Comparison of ENCODE assay signal across 1 cellular context in the genomic region with DNA sequence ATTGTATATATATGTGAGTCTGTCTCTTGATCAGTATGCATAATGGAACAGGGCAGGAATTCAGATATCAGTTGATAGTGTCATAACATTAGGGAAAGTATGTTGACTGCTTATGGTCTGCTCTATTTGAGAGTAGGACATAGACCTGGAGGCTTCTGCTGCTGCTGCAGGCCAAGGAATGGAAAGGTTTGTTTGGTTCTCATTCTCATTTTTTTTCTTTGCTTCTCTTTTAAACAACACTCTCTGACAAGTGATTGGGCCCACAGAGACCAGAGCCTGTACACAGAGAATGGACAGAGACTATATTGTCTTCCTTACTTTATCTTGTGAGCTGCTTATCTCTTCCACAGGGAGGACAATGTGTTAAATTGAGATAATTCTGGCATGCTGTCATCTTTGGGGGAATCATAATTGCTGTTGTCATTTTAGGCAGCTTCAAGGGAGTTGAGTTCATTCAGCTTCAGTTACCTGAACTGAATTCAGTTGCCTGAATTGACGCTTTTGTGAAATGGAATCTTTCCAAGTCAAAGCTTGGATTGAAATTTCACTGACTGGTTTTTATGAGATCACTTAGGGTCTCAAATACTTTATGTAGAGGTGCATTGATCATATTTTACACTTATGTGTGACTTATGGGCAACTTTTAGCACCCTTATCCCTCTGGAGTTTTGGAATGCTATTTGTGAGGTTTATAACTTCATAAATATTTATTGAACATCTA.
TF ChIP-seq lines count a peak whose summit lies in the region.

No MANE protein-coding gene starts in this region.

TF ChIP-seq in K562, 482 proteins besides CTCF, POLR2A, EP300 and RAD21 (continued from another document and continues in another):
- TF ChIP-seq, protein P1, sequence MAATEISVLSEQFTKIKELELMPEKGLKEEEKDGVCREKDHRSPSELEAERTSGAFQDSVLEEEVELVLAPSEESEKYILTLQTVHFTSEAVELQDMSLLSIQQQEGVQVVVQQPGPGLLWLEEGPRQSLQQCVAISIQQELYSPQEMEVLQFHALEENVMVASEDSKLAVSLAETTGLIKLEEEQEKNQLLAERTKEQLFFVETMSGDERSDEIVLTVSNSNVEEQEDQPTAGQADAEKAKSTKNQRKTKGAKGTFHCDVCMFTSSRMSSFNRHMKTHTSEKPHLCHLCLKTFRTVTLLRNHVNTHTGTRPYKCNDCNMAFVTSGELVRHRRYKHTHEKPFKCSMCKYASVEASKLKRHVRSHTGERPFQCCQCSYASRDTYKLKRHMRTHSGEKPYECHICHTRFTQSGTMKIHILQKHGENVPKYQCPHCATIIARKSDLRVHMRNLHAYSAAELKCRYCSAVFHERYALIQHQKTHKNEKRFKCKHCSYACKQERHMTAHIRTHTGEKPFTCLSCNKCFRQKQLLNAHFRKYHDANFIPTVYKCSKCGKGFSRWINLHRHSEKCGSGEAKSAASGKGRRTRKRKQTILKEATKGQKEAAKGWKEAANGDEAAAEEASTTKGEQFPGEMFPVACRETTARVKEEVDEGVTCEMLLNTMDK (IDR thresholded peaks at IDR 0.05; ENCODE audit: borderline replicate concordance, insufficient read depth, low read depth, low read length, poor library complexity, severe bottlenecking): no peak
- TF ChIP-seq, protein P2, sequence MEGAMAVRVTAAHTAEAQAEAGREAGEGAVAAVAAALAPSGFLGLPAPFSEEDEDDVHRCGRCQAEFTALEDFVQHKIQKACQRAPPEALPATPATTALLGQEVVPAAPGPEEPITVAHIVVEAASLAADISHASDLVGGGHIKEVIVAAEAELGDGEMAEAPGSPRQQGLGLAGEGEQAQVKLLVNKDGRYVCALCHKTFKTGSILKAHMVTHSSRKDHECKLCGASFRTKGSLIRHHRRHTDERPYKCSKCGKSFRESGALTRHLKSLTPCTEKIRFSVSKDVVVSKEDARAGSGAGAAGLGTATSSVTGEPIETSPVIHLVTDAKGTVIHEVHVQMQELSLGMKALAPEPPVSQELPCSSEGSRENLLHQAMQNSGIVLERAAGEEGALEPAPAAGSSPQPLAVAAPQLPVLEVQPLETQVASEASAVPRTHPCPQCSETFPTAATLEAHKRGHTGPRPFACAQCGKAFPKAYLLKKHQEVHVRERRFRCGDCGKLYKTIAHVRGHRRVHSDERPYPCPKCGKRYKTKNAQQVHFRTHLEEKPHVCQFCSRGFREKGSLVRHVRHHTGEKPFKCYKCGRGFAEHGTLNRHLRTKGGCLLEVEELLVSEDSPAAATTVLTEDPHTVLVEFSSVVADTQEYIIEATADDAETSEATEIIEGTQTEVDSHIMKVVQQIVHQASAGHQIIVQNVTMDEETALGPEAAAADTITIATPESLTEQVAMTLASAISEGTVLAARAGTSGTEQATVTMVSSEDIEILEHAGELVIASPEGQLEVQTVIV (CRISPR knock-in tag; IDR thresholded peaks at IDR 0.05; ENCODE audit: borderline replicate concordance): no peak
- TF ChIP-seq HLTF (IDR thresholded peaks at IDR 0.05) (no peak), PPARD (CRISPR knock-in tag; IDR thresholded peaks at IDR 0.05) (no peak), STAT5A (IDR thresholded peaks at IDR 0.05; ENCODE audit: borderline replicate concordance, low read length) (peak; percentile 93), ZNF561 (CRISPR knock-in tag; conservative IDR thresholded peaks at IDR 0.05) (no peak), ARID1B (IDR thresholded peaks at IDR 0.05) (peak; percentile 100), CCNT2 (IDR thresholded peaks at IDR 0.05; ENCODE audit: borderline replicate concordance, extremely low read depth, insufficient read length, low read depth, low read length) (peak; percentile 96), KLF13 (tag; IDR thresholded peaks at IDR 0.05; ENCODE audit: borderline replicate concordance, low read depth) (no peak), POLR2B (IDR thresholded peaks at IDR 0.05; ENCODE audit: low read depth, partially characterized antibody) (no peak), SIN3A (IDR thresholded peaks at IDR 0.05; ENCODE audit: borderline replicate concordance in 2 of 2, control insufficient read depth in 1 of 2, low read depth in 2 of 2, low read length in 2 of 2) (no peak), NCOA2 (IDR thresholded peaks at IDR 0.05; ENCODE audit: partially characterized antibody in 2 of 2) (peak; percentile 59 to 83), MBD2 (IDR thresholded peaks at IDR 0.05; ENCODE audit: borderline replicate concordance, low read depth) (peak; percentile 90), ZNF316 (IDR thresholded peaks at IDR 0.05) (no peak), SREBF2 (CRISPR knock-in tag; IDR thresholded peaks at IDR 0.05) (no peak), DPF2 (IDR thresholded peaks at IDR 0.05) (peak; percentile 100), ZNF134 (CRISPR knock-in tag; conservative IDR thresholded peaks at IDR 0.05) (no peak), ESRRA (IDR thresholded peaks at IDR 0.05; ENCODE audit: borderline replicate concordance, low read depth) (0 out of 2 replicates have a peak, but pooled peaks have one; percentile 30), ZNF24 (IDR thresholded peaks at IDR 0.05) (no peak), PHF8 (IDR thresholded peaks at IDR 0.05; ENCODE audit: borderline replicate concordance, low read length) (no peak), ZNF785 (CRISPR knock-in tag; IDR thresholded peaks at IDR 0.05) (no peak), MAFG (tag; conservative IDR thresholded peaks at IDR 0.05) (peak; percentile 41; the same call in 1 of the 2 replicates), TRIM24 (IDR thresholded peaks at IDR 0.05) (peak; percentile 82 to 93), ARID2 (IDR thresholded peaks at IDR 0.05) (no peak), STAG1 (CRISPR knock-in tag; IDR thresholded peaks at IDR 0.05; ENCODE audit: borderline replicate concordance) (no peak), SRSF9 (IDR thresholded peaks at IDR 0.05; ENCODE audit: borderline replicate concordance, low read depth, low read length) (no peak), PHB2 (IDR thresholded peaks at IDR 0.05; ENCODE audit: low read depth) (peak; percentile 85), NR3C1 (CRISPR knock-in tag; IDR thresholded peaks at IDR 0.05) (no peak), TAL1 (IDR thresholded peaks at IDR 0.05) (peak; percentile 98), GATA2 (CRISPR knock-in tag; IDR thresholded peaks at IDR 0.05) (peak; percentile 98), ZNF124 (CRISPR knock-in tag; IDR thresholded peaks at IDR 0.05) (no peak), EP400 (IDR thresholded peaks at IDR 0.05) (peak; percentile 61), MEF2D (tag; conservative IDR thresholded peaks at IDR 0.05; ENCODE audit: low read depth) (peak; percentile 81), MAFK (IDR thresholded peaks at IDR 0.05; ENCODE audit: low read length) (peak; percentile 38; the same call in 1 of the 2 replicates)
- TF ChIP-seq, protein P3, sequence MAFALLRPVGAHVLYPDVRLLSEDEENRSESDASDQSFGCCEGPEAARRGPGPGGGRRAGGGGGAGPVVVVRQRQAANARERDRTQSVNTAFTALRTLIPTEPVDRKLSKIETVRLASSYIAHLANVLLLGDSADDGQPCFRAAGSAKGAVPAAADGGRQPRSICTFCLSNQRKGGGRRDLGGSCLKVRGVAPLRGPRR (CRISPR knock-in tag; IDR thresholded peaks at IDR 0.05): 0 out of 2 replicates have a peak, but pooled peaks have one; percentile 7
- TF ChIP-seq, protein P4, sequence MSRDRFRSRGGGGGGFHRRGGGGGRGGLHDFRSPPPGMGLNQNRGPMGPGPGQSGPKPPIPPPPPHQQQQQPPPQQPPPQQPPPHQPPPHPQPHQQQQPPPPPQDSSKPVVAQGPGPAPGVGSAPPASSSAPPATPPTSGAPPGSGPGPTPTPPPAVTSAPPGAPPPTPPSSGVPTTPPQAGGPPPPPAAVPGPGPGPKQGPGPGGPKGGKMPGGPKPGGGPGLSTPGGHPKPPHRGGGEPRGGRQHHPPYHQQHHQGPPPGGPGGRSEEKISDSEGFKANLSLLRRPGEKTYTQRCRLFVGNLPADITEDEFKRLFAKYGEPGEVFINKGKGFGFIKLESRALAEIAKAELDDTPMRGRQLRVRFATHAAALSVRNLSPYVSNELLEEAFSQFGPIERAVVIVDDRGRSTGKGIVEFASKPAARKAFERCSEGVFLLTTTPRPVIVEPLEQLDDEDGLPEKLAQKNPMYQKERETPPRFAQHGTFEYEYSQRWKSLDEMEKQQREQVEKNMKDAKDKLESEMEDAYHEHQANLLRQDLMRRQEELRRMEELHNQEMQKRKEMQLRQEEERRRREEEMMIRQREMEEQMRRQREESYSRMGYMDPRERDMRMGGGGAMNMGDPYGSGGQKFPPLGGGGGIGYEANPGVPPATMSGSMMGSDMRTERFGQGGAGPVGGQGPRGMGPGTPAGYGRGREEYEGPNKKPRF (IDR thresholded peaks at IDR 0.05; ENCODE audit: low read depth, low read length): no peak
- TF ChIP-seq, protein P5, sequence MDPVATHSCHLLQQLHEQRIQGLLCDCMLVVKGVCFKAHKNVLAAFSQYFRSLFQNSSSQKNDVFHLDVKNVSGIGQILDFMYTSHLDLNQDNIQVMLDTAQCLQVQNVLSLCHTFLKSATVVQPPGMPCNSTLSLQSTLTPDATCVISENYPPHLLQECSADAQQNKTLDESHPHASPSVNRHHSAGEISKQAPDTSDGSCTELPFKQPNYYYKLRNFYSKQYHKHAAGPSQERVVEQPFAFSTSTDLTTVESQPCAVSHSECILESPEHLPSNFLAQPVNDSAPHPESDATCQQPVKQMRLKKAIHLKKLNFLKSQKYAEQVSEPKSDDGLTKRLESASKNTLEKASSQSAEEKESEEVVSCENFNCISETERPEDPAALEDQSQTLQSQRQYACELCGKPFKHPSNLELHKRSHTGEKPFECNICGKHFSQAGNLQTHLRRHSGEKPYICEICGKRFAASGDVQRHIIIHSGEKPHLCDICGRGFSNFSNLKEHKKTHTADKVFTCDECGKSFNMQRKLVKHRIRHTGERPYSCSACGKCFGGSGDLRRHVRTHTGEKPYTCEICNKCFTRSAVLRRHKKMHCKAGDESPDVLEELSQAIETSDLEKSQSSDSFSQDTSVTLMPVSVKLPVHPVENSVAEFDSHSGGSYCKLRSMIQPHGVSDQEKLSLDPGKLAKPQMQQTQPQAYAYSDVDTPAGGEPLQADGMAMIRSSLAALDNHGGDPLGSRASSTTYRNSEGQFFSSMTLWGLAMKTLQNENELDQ (CRISPR knock-in tag; IDR thresholded peaks at IDR 0.05; ENCODE audit: borderline replicate concordance): no peak
- TF ChIP-seq, protein P6, sequence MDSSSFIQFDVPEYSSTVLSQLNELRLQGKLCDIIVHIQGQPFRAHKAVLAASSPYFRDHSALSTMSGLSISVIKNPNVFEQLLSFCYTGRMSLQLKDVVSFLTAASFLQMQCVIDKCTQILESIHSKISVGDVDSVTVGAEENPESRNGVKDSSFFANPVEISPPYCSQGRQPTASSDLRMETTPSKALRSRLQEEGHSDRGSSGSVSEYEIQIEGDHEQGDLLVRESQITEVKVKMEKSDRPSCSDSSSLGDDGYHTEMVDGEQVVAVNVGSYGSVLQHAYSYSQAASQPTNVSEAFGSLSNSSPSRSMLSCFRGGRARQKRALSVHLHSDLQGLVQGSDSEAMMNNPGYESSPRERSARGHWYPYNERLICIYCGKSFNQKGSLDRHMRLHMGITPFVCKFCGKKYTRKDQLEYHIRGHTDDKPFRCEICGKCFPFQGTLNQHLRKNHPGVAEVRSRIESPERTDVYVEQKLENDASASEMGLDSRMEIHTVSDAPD (CRISPR knock-in tag; IDR thresholded peaks at IDR 0.05): no peak
- TF ChIP-seq, protein P7, sequence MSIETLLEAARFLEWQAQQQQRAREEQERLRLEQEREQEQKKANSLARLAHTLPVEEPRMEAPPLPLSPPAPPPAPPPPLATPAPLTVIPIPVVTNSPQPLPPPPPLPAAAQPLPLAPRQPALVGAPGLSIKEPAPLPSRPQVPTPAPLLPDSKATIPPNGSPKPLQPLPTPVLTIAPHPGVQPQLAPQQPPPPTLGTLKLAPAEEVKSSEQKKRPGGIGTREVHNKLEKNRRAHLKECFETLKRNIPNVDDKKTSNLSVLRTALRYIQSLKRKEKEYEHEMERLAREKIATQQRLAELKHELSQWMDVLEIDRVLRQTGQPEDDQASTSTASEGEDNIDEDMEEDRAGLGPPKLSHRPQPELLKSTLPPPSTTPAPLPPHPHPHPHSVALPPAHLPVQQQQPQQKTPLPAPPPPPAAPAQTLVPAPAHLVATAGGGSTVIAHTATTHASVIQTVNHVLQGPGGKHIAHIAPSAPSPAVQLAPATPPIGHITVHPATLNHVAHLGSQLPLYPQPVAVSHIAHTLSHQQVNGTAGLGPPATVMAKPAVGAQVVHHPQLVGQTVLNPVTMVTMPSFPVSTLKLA (conservative IDR thresholded peaks at IDR 0.05): peak; percentile 72 to 80
- TF ChIP-seq, protein P8, sequence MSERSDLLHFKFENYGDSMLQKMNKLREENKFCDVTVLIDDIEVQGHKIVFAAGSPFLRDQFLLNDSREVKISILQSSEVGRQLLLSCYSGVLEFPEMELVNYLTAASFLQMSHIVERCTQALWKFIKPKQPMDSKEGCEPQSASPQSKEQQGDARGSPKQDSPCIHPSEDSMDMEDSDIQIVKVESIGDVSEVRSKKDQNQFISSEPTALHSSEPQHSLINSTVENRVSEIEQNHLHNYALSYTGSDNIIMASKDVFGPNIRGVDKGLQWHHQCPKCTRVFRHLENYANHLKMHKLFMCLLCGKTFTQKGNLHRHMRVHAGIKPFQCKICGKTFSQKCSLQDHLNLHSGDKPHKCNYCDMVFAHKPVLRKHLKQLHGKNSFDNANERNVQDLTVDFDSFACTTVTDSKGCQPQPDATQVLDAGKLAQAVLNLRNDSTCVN (CRISPR knock-in tag; IDR thresholded peaks at IDR 0.05): peak; percentile 51; the same call in 1 of the 2 replicates
- TF ChIP-seq, protein P9, sequence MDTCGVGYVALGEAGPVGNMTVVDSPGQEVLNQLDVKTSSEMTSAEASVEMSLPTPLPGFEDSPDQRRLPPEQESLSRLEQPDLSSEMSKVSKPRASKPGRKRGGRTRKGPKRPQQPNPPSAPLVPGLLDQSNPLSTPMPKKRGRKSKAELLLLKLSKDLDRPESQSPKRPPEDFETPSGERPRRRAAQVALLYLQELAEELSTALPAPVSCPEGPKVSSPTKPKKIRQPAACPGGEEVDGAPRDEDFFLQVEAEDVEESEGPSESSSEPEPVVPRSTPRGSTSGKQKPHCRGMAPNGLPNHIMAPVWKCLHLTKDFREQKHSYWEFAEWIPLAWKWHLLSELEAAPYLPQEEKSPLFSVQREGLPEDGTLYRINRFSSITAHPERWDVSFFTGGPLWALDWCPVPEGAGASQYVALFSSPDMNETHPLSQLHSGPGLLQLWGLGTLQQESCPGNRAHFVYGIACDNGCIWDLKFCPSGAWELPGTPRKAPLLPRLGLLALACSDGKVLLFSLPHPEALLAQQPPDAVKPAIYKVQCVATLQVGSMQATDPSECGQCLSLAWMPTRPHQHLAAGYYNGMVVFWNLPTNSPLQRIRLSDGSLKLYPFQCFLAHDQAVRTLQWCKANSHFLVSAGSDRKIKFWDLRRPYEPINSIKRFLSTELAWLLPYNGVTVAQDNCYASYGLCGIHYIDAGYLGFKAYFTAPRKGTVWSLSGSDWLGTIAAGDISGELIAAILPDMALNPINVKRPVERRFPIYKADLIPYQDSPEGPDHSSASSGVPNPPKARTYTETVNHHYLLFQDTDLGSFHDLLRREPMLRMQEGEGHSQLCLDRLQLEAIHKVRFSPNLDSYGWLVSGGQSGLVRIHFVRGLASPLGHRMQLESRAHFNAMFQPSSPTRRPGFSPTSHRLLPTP (IDR thresholded peaks at IDR 0.05; ENCODE audit: borderline replicate concordance, extremely low read depth, insufficient read length): no peak
- TF ChIP-seq, protein P10, sequence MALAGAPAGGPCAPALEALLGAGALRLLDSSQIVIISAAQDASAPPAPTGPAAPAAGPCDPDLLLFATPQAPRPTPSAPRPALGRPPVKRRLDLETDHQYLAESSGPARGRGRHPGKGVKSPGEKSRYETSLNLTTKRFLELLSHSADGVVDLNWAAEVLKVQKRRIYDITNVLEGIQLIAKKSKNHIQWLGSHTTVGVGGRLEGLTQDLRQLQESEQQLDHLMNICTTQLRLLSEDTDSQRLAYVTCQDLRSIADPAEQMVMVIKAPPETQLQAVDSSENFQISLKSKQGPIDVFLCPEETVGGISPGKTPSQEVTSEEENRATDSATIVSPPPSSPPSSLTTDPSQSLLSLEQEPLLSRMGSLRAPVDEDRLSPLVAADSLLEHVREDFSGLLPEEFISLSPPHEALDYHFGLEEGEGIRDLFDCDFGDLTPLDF (CRISPR knock-in tag; IDR thresholded peaks at IDR 0.05): no peak
